Comparison of ENCODE assay signal across 8 cellular contexts in the genomic region with DNA sequence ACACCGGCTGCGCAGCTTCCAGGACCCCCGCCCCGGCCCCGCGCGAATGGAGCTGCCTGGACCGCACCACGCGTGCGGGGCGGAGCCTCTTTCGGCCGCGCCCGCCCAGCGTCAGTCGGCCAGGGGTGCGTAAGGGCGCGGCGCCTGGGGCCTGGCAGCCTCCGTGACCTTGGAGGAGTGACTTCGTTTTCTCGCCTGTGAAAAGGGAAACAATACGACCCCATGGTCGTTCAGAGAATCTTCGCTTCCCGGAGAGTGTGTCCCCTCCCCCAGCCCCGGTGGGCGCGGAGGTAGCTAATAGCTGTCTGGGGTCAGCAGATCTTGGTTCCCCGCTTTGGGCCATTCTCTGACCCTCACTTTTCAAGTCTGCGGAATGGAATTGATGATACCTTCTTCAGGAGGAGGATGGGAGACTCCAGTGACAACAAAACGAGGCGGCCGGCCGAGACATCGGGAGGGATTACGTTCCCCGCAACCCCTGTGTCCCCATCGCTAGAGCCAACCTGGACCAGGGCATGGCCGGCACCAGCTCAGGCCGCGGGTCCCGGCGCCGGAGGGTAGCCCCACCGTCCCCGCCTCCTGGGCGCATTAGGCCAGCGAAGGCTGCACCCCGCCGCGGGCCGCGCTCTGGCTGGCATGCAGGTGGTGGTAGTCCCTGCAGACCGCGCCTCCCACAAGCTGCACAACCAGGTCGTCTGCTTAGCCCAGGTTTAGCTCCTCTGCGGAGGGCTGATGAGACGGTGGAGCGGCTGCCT. TPM values are rescaled to one million over a fixed set of nuclear protein-coding genes. Genes with fewer than 3 reads are reported as not detected.
DNase-seq lines count a peak whose midpoint lies in the region; ATAC-seq, FAIRE-seq and TF ChIP-seq lines count a peak whose summit lies in the region.

No MANE protein-coding gene starts in this region.

- H3K27ac Mint-ChIP-seq in activated T-helper 17 cell treated with anti-CD3 and anti-CD28 coated beads, Interleukin-2, amount 50 U/mL, for 72 hours: peak overlapping the region; percentile 89
- H3K27ac Mint-ChIP-seq in neural crest cell (ENCODE audit: unreplicated experiment): peak overlapping the region; percentile 78

- TF ChIP-seq CTCF in Panc1 (IDR thresholded peaks at IDR 0.05): no peak
- no peak for TF ChIP-seq CTCF in fibroblast of pulmonary artery (IDR thresholded peaks at IDR 0.05; ENCODE audit: low read length, missing control alignments)
- no peak for TF ChIP-seq CTCF in neural crest cell (conservative IDR thresholded peaks at IDR 0.05)
- TF ChIP-seq CTCF in upper lobe of left lung (IDR thresholded peaks at IDR 0.05): no peak

- TSS peak; percentile 91 for BruUV-seq in Panc1 (replicated peaks; lab: Mats Ljungman, UMichigan)

- peak overlapping the region; percentile 90 for H3K27ac ChIP-seq in Panc1 (ENCODE audit: low read length)
- peak overlapping the region; percentile 71 to 92 (median 86) for H3K27ac ChIP-seq in upper lobe of left lung

- TF ChIP-seq EP300 in upper lobe of left lung (IDR thresholded peaks at IDR 0.05): no peak

- no peaks in the 10 kb centered on the region for H3K9me3 ChIP-seq in Panc1 (ENCODE audit: control insufficient read depth, insufficient read depth, low read depth, low read length)
- H3K9me3 ChIP-seq in upper lobe of left lung: no peaks in the 10 kb centered on the region

- peaks cover 39% of the 10 kb centered on the region for H3K4me1 ChIP-seq in Panc1 (ENCODE audit: control insufficient read depth, insufficient read depth, low read length)
- H3K4me1 ChIP-seq in upper lobe of left lung: peaks cover 17 to 55% (median 38%) of the 10 kb centered on the region in 4 donors

- peak overlapping the region; percentile 87 for H3K4me3 Mint-ChIP-seq in activated T-helper 17 cell treated with anti-CD3 and anti-CD28 coated beads, Interleukin-2, amount 50 U/mL, for 72 hours
- peak overlapping the region; percentile 94 for H3K4me3 Mint-ChIP-seq in neural crest cell

- intact Hi-C loops in Panc1 (cut with micrococcal nuclease; ENCODE audit: unreplicated experiment): no loop called here

- no peaks in the 10 kb centered on the region for H3K9me3 Mint-ChIP-seq in activated T-helper 17 cell treated with anti-CD3 and anti-CD28 coated beads, Interleukin-2, amount 50 U/mL, for 72 hours
- H3K9me3 Mint-ChIP-seq in neural crest cell: no peaks in the 10 kb centered on the region

- H3K4me1 Mint-ChIP-seq in activated T-helper 17 cell treated with anti-CD3 and anti-CD28 coated beads, Interleukin-2, amount 50 U/mL, for 72 hours: peaks cover 19% of the 10 kb centered on the region
- H3K4me1 Mint-ChIP-seq in neural crest cell: peaks cover 21% of the 10 kb centered on the region

- DNase-seq in COLO668 (lab: John Stamatoyannopoulos, UW; ENCODE audit: unreplicated experiment) (peak; percentile 80), HTR-8/SVneo (ENCODE audit: insufficient read length, low spot score) (peak; percentile 50), Panc1 (ENCODE audit: low read depth, low spot score) (no peak), fibroblast of pulmonary artery (ENCODE audit: low read depth) (peak; percentile 42), neural crest cell (ENCODE audit: low read depth, low spot score) (peak; percentile 55), upper lobe of left lung (peak; percentile 72 to 96)

- CTCF ChIA-PET in Panc1 (lab: Charles Lee): interaction anchor here (0.6 to 1.0 kb wide), 9 partner anchors 8 to 128 kb away, joined by 3 to 16 read pairs (median 4); partner anchors contain the start of genes CLTB and EIF4E1B

- POLR2A ChIA-PET in Panc1 (lab: Charles Lee): interaction anchor here (0.5 to 1.0 kb wide), 8 partner anchors 8 to 925 kb away, joined by 3 to 12 read pairs (median 6); no protein-coding TSS in a partner anchor

- peak overlapping the region; percentile 65 to 89 for H3K4me3 ChIP-seq in Panc1 (ENCODE audit: low read depth in 2 of 2, low read length in 2 of 2)
- peak overlapping the region; percentile 64 for H3K4me3 ChIP-seq in fibroblast of pulmonary artery (replicated peaks; ENCODE audit: low read depth, low read length)
- H3K4me3 ChIP-seq in upper lobe of left lung: peak overlapping the region; percentile 65 to 73 (median 72)

- 0 to 3% methylated on average over 2 to 34 of the region's 63 CpGs for WGBS in upper lobe of left lung, 2 donors

- ATAC-seq in GM21360 (IDR thresholded peaks at IDR 0.05; ENCODE audit: unreplicated experiment) (peak; percentile 57), Panc1 (peak; percentile 90), upper lobe of left lung (ENCODE audit: low FRiP score in 2 of 2) (peak; percentile 85 to 91)
- ATAC-seq in activated T-helper 17 cell treated with anti-CD3 and anti-CD28 coated beads, Interleukin-2, amount 50 U/mL, for 72 hours (replicated peaks): peak; percentile 84

- FAIRE-seq in HTR-8/SVneo (lab: Jason Lieb, UNC): peak; percentile 68

- in situ Hi-C loops in Panc1 (cut with HindIII; ENCODE audit: low pct_unique_long_range_greater_than_20kb, low sequenced_read_pairs): no loop called here

- H3K27me3 ChIP-seq in Panc1 (ENCODE audit: control insufficient read depth, insufficient read depth, low read length) (no peaks in the 10 kb centered on the region), upper lobe of left lung (no peaks in the 10 kb centered on the region)

- no peaks in the 10 kb centered on the region for H3K36me3 ChIP-seq in Panc1 (ENCODE audit: control insufficient read depth, insufficient read depth, low read length)
- no peaks in the 10 kb centered on the region for H3K36me3 ChIP-seq in upper lobe of left lung

- no peaks in the 10 kb centered on the region for H3K27me3 Mint-ChIP-seq in activated T-helper 17 cell treated with anti-CD3 and anti-CD28 coated beads, Interleukin-2, amount 50 U/mL, for 72 hours
- H3K27me3 Mint-ChIP-seq in neural crest cell (ENCODE audit: low read depth): peaks cover 47% of the 10 kb centered on the region

- TF ChIP-seq POLR2A in upper lobe of left lung (IDR thresholded peaks at IDR 0.05): peak in 3 of 4 donors; percentile 34 to 69 (median 40)

- H3K36me3 Mint-ChIP-seq in activated T-helper 17 cell treated with anti-CD3 and anti-CD28 coated beads, Interleukin-2, amount 50 U/mL, for 72 hours (ENCODE audit: low read depth): no peaks in the 10 kb centered on the region
- no peaks in the 10 kb centered on the region for H3K36me3 Mint-ChIP-seq in neural crest cell (ENCODE audit: low read depth)

RNA-seq across cellular contexts. Expression of gene CDHR2, which starts 5.5 kb away (rescaled TPM):
- total RNA-seq in Panc1 (2021; ENCODE audit: unreplicated experiment) (0.72 TPM), neural crest cell (not detected in 2 replicates), upper lobe of left lung (under 1 TPM in 2 of 6 donors, not detected in 4; 0.30 to 0.34 TPM)
- polyA plus RNA-seq in Panc1 (2012; ENCODE audit: insufficient read length): 1.8 TPM
- total RNA-seq in activated T-helper 17 cell treated with anti-CD3 and anti-CD28 coated beads, Interleukin-2, amount 50 U/mL, for 72 hours: under 1 TPM; 0.50 to 0.69 TPM

RNA-seq across cellular contexts. Expression of gene RNF44, which starts 6.4 kb away (rescaled TPM):
- total RNA-seq in Panc1 (2021; ENCODE audit: unreplicated experiment) (113 TPM), neural crest cell (93.8 and 97.1 TPM in 2 replicates), upper lobe of left lung (10 to 100 TPM; 13.4 to 76.5 (median 51.7) TPM)
- polyA plus RNA-seq in Panc1 (2012; ENCODE audit: insufficient read length): 100 TPM
- total RNA-seq in activated T-helper 17 cell treated with anti-CD3 and anti-CD28 coated beads, Interleukin-2, amount 50 U/mL, for 72 hours: 10 to 100 TPM; 85.3 to 88.1 TPM
